Comparison of ENCODE assay signal across 21 cellular contexts in genomic region chr20:44138859-44139258, GRCh38. TPM values are rescaled to one million over a fixed set of nuclear protein-coding genes. Genes with fewer than 3 reads are reported as not detected.
DNase-seq lines count a peak whose midpoint lies in the region; ATAC-seq and TF ChIP-seq lines count a peak whose summit lies in the region.
"Had no signal": no experiment of that assay in that cellular context is flagged by ENCODE, and none has a peak within 500 bp of the region (broad histone marks: within the 10 kb centered on the region; RNA-seq: fewer than 3 reads in every experiment).

No MANE protein-coding gene starts in this region.

- H3K9me3 Mint-ChIP-seq in activated T-helper 2 cell treated with anti-CD3 and anti-CD28 coated beads, Interferon-gamma antibody, Interleukin-2, Interleukin-4, amounts not matched to agents 10 μg/mL and 5 μg/mL and 100 μg/mL, durations not matched to agents 14 hours and 24 hours and 36 hours, result no peaks in the 10 kb centered on the region
- H3K9me3 Mint-ChIP-seq: activated T-cell treated with anti-CD3 and anti-CD28 coated beads, Interleukin-2, amount 50 U/mL, for 24 hours; memory B cell had no signal

- no peaks in the 10 kb centered on the region for H3K9me3 ChIP-seq in BLaER1 treated with 17β-estradiol and CSF1 and Interleukin-3, amounts not matched to agents 10 nM and 100 nM (replicated peaks in 1 of 11)
- H3K9me3 ChIP-seq in right cardiac atrium (ENCODE audit: control insufficient read depth, low read length) (no peaks in the 10 kb centered on the region), psoas muscle (no peaks in the 10 kb centered on the region)

- peak overlapping the region in 8 of 11 experiments; percentile 9 to 35 (median 22); a peak in 10 of 22 replicates for H3K4me2 ChIP-seq in BLaER1 treated with 17β-estradiol and CSF1 and Interleukin-3, amounts not matched to agents 10 nM and 100 nM
- H3K4me2 ChIP-seq: KMS-11 had no signal

- TF ChIP-seq CTCF in psoas muscle (IDR thresholded peaks at IDR 0.05), result no peak

- DNase-seq in right cardiac atrium, result no peak
- peak; percentile 44 to 71 for DNase-seq in psoas muscle
- no peak for DNase-seq in erythroblast (lab: John Stamatoyannopoulos, UW)
- no peak for DNase-seq in activated T-helper 2 cell treated with anti-CD3 and anti-CD28 coated beads, Interferon-gamma antibody, Interleukin-2, Interleukin-4, amounts not matched to agents 10 μg/mL and 5 μg/mL and 100 μg/mL, durations not matched to agents 14 hours and 24 hours and 36 hours (ENCODE audit: low spot score)
- no peak for DNase-seq in substantia nigra (lab: John Stamatoyannopoulos, UW)
- DNase-seq in NCI-H1436 (lab: John Stamatoyannopoulos, UW), result no peak
- DNase-seq: 8988T; activated CD4-positive, alpha-beta T cell treated with anti-CD3 and anti-CD28 coated beads, Interleukin-2, amount 50 U/mL, for 48 hours; activated T-cell treated with anti-CD3 and anti-CD28 coated beads, Interleukin-2, amount 50 U/mL, for 24 hours; head of caudate nucleus; NCI-H1092 treated with DMSO at 0.1 percent for 48 hours; NCI-H526 treated with DMSO at 0.1 percent for 48 hours; SHP77; WERI-Rb-1 had no signal

- no peak overlapping the region for H3K4me3 ChIP-seq in BLaER1 treated with 17β-estradiol and CSF1 and Interleukin-3, amounts not matched to agents 10 nM and 100 nM
- H3K4me3 ChIP-seq in right cardiac atrium (ENCODE audit: low read length) (no peak overlapping the region), psoas muscle (no peak overlapping the region)

- H3K27ac ChIP-seq in BLaER1 treated with 17β-estradiol and CSF1 and Interleukin-3, amounts not matched to agents 10 nM and 100 nM, result no peak overlapping the region
- H3K27ac ChIP-seq in cingulate gyrus (ENCODE audit: low read depth, low read length) (peak overlapping the region; percentile 8), right cardiac atrium (ENCODE audit: low read length) (peak overlapping the region; percentile 91), psoas muscle (peak overlapping the region; percentile 91), substantia nigra (ENCODE audit: low read depth, low read length, poor library complexity, severe bottlenecking) (no peak overlapping the region)
- H3K27ac ChIP-seq: KMS-11, WERI-Rb-1 had no signal

- H4K20me1 ChIP-seq in BLaER1 treated with 17β-estradiol and CSF1 and Interleukin-3, amounts not matched to agents 10 nM and 100 nM, result peaks cover 0 to 28% (median 0%) of the 10 kb centered on the region in 11 experiments; a peak in 5 of 22 replicates

- 42% methylated on average over 10 of the region's 10 CpGs for WGBS in right cardiac atrium
- WGBS in psoas muscle, 3 donors, result 16 to 21% (median 20%) methylated on average over 10 of the region's 10 CpGs

- H3K27me3 ChIP-seq in BLaER1 treated with 17β-estradiol and CSF1 and Interleukin-3, amounts not matched to agents 10 nM and 100 nM, result no peaks in the 10 kb centered on the region
- no peaks in the 10 kb centered on the region for H3K27me3 ChIP-seq in right cardiac atrium (ENCODE audit: control insufficient read depth, insufficient read depth)
- no peaks in the 10 kb centered on the region for H3K27me3 ChIP-seq in psoas muscle (ENCODE audit: insufficient read depth in 3 of 3, low read length in 2 of 3)

- no peak for TF ChIP-seq POLR2A in erythroblast (IDR thresholded peaks at IDR 0.05; ENCODE audit: low read length)

- ATAC-seq in right cardiac atrium (peak; percentile 2 to 45), psoas muscle (peak; percentile 64 to 76 (median 70))

- H3K27ac Mint-ChIP-seq in activated T-helper 2 cell treated with anti-CD3 and anti-CD28 coated beads, Interferon-gamma antibody, Interleukin-2, Interleukin-4, amounts not matched to agents 10 μg/mL and 5 μg/mL and 100 μg/mL, durations not matched to agents 14 hours and 24 hours and 36 hours, result no peak overlapping the region
- H3K27ac Mint-ChIP-seq: activated naive CD8-positive, alpha-beta T cell; activated T-cell treated with anti-CD3 and anti-CD28 coated beads, Interleukin-2, amount 50 U/mL, for 24 hours; memory B cell had no signal

- H3K36me3 ChIP-seq in BLaER1 treated with 17β-estradiol and CSF1 and Interleukin-3, amounts not matched to agents 10 nM and 100 nM, result peaks cover 0 to 5% (median 0%) of the 10 kb centered on the region in 11 experiments; a peak in 2 of 22 replicates
- H3K36me3 ChIP-seq in psoas muscle (ENCODE audit: insufficient read depth in 1 of 2, low read depth in 1 of 2), result no peaks in the 10 kb centered on the region
- H3K36me3 ChIP-seq: WERI-Rb-1 had no signal

- H3K4me1 ChIP-seq in BLaER1 treated with 17β-estradiol and CSF1 and Interleukin-3, amounts not matched to agents 10 nM and 100 nM, result peaks cover 0 to 14% (median 7%) of the 10 kb centered on the region in 10 experiments; a peak in 13 of 20 replicates
- H3K4me1 ChIP-seq in right cardiac atrium (ENCODE audit: control insufficient read depth, insufficient read depth, low read length) (peaks cover 7% of the 10 kb centered on the region), psoas muscle (peaks cover 73% of the 10 kb centered on the region)

- H3K4me3 Mint-ChIP-seq in activated T-helper 2 cell treated with anti-CD3 and anti-CD28 coated beads, Interferon-gamma antibody, Interleukin-2, Interleukin-4, amounts not matched to agents 10 μg/mL and 5 μg/mL and 100 μg/mL, durations not matched to agents 14 hours and 24 hours and 36 hours (ENCODE audit: low read depth), result no peak overlapping the region
- H3K4me3 Mint-ChIP-seq: activated naive CD8-positive, alpha-beta T cell; activated T-cell treated with anti-CD3 and anti-CD28 coated beads, Interleukin-2, amount 50 U/mL, for 24 hours; brain; memory B cell had no signal

- H3K36me3 Mint-ChIP-seq in activated T-helper 2 cell treated with anti-CD3 and anti-CD28 coated beads, Interferon-gamma antibody, Interleukin-2, Interleukin-4, amounts not matched to agents 10 μg/mL and 5 μg/mL and 100 μg/mL, durations not matched to agents 14 hours and 24 hours and 36 hours (ENCODE audit: low read depth), result no peaks in the 10 kb centered on the region
- H3K36me3 Mint-ChIP-seq: activated naive CD8-positive, alpha-beta T cell; brain; memory B cell had no signal

- H3K4me1 Mint-ChIP-seq in activated T-helper 2 cell treated with anti-CD3 and anti-CD28 coated beads, Interferon-gamma antibody, Interleukin-2, Interleukin-4, amounts not matched to agents 10 μg/mL and 5 μg/mL and 100 μg/mL, durations not matched to agents 14 hours and 24 hours and 36 hours (ENCODE audit: low read depth), result no peaks in the 10 kb centered on the region
- H3K4me1 Mint-ChIP-seq: memory B cell had no signal

- intact Hi-C loops in right cardiac atrium (cut with DNase I), result loop anchor here in 1 of 4 donors (5.0 kb wide), 1 partner anchor 43 kb away; no protein-coding TSS in a partner anchor
- intact Hi-C loops in psoas muscle (cut with DNase I), result no loop called here
- intact Hi-C loops in activated T-helper 2 cell treated with anti-CD3 and anti-CD28 coated beads, Interferon-gamma antibody, Interleukin-2, Interleukin-4, amounts not matched to agents 10 μg/mL and 5 μg/mL and 100 μg/mL, durations not matched to agents 14 hours and 24 hours and 36 hours (cut with micrococcal nuclease), result loop anchor here (5.0 kb wide), 1 partner anchor 53 kb away; no protein-coding TSS in a partner anchor

- H3K27me3 Mint-ChIP-seq in activated T-helper 2 cell treated with anti-CD3 and anti-CD28 coated beads, Interferon-gamma antibody, Interleukin-2, Interleukin-4, amounts not matched to agents 10 μg/mL and 5 μg/mL and 100 μg/mL, durations not matched to agents 14 hours and 24 hours and 36 hours (ENCODE audit: low read depth), result peaks cover 9% of the 10 kb centered on the region
- H3K27me3 Mint-ChIP-seq: brain had no signal

- H3K9ac ChIP-seq in BLaER1 treated with 17β-estradiol and CSF1 and Interleukin-3, amounts not matched to agents 10 nM and 100 nM, result no peak overlapping the region
- H3K9ac ChIP-seq: KMS-11 had no signal

RNA-seq across cellular contexts. Expression of gene JPH2, which starts 48.1 kb away (rescaled TPM):
- total RNA-seq in right cardiac atrium, result 100 to 1,000 TPM in 3 of 4 donors, 10 to 100 TPM in 1; 99.0 to 117 (median 107) TPM
- 78.2 TPM for polyA plus RNA-seq in right cardiac atrium
- 100 to 1,000 TPM in 1 of 4 donors, 10 to 100 TPM in 3; 48.0 to 145 (median 81.8) TPM for total RNA-seq in psoas muscle
- polyA plus RNA-seq in psoas muscle, result 10 to 100 TPM; 13.5 to 25.1 (median 19.9) TPM
- total RNA-seq in activated T-helper 2 cell treated with anti-CD3 and anti-CD28 coated beads, Interferon-gamma antibody, Interleukin-2, Interleukin-4, amounts not matched to agents 10 μg/mL and 5 μg/mL and 100 μg/mL, durations not matched to agents 14 hours and 24 hours and 36 hours, result 0.11 TPM in 1 of 2 replicates, not detected in the other
- total RNA-seq: T-helper 1 cell treated with Interleukin-12 subunit alpha and Interleukin-12 subunit beta and Interleukin-4 antibody, amounts not matched to agents 30 ng/mL and 1 ng/mL, for 36 hours had no signal

Comparison
In these comparisons a context has a peak if more than half of its experiments do, and no peak if none do; other contexts are left out.
1. H3K27ac ChIP-seq: peak in cingulate gyrus (single experiment), right cardiac atrium (single experiment) and psoas muscle (single experiment); none in BLaER1 treated with 17β-estradiol and CSF1 and Interleukin-3, amounts not matched to agents 10 nM and 100 nM (0 of 11) and substantia nigra (single experiment).
2. DNase-seq: peak in psoas muscle (2 of 2); none in right cardiac atrium (0 of 3), erythroblast (0 of 2), activated T-helper 2 cell treated with anti-CD3 and anti-CD28 coated beads, Interferon-gamma antibody, Interleukin-2, Interleukin-4, amounts not matched to agents 10 μg/mL and 5 μg/mL and 100 μg/mL, durations not matched to agents 14 hours and 24 hours and 36 hours (single experiment), substantia nigra (0 of 49) and NCI-H1436 (single experiment).
3. RNA of gene JPH2, which starts 48.1 kb away (total RNA-seq): 99.0 to 117 TPM in right cardiac atrium and 48.0 to 145 TPM in psoas muscle; 0.11 TPM in activated T-helper 2 cell treated with anti-CD3 and anti-CD28 coated beads, Interferon-gamma antibody, Interleukin-2, Interleukin-4, amounts not matched to agents 10 μg/mL and 5 μg/mL and 100 μg/mL, durations not matched to agents 14 hours and 24 hours and 36 hours; every median in the first group is over 10 times any median in the second.